In the genomic region with DNA sequence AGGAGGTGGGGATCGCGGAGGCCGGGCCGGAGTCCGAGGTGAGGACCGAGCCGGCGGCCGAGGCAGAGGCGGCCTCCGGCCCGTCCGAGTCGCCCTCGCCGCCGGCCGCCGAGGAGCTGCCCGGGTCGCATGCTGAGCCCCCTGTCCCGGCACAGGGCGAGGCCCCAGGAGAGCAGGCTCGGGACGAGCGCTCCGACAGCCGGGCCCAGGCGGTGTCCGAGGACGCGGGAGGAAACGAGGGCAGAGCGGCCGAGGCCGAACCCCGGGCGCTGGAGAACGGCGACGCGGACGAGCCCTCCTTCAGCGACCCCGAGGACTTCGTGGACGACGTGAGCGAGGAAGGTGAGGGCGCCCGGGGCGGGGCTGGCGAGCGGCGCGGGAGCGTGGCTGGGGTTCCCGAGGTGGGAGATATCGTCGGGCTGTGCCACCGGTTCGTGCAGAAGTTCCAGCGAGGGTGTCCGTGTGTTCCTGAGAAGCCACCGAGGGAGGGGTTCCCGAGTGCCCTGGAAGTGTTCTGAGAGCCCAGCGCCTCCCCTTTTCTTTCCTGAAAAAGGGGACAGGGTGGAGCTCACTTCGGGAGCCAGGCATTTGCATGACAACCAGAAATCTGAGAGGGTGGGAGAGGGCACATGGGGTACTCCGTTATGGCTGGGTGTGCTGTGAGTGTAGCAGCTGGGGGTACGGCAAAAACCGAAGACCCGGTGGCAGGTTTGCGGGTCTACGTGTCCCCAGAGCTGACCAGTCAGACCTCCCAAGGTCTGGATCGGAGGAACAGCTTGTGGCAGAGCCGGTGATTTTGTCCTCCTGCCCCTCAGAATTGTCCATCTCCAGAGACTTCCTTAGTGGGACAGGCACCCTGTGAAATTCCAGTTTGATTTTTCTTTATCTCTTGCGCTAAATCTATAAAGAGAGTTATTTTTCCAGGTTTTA, we compare ENCODE assay signal across 8 cellular contexts. TPM values are rescaled to one million over a fixed set of nuclear protein-coding genes. Genes with fewer than 3 reads are reported as not detected.
DNase-seq lines count a peak whose midpoint lies in the region; ATAC-seq and TF ChIP-seq lines count a peak whose summit lies in the region.

No MANE protein-coding gene starts in this region.

- no peak for TF ChIP-seq POLR2A in prostate gland (IDR thresholded peaks at IDR 0.05)

- intact Hi-C loops in activated CD4-positive, alpha-beta T cell treated with anti-CD3 and anti-CD28 coated beads for 36 hours (cut with DNase I, micrococcal nuclease): loop anchor here (2.0 kb wide), 2 partner anchors 41 to 785 kb away; partner anchors contain the start of genes PSMG3 (in 1 of the 2) and SNX8 (in 1 of the 2)
- intact Hi-C loops in prostate gland (cut with DNase I) (loop anchor here (10.0 kb wide), 1 partner anchor 781 kb away; the partner anchor contains the start of gene PSMG3), sciatic nerve (cut with DNase I) (loop anchor here (10.0 kb wide), 1 partner anchor 1851 kb away; no protein-coding TSS in a partner anchor)

- POLR2A ChIA-PET in activated CD4-positive, alpha-beta T cell treated with anti-CD3 and anti-CD28 coated beads for 36 hours (lab: Charles Lee): interaction anchor here (1.1 kb wide), 1 partner anchor 48 kb away, joined by 4 read pairs; the partner anchor contains the start of gene CHST12

- H3K36me3 ChIP-seq in prostate gland: no peaks in the 10 kb centered on the region

- H3K4me1 Mint-ChIP-seq in activated CD4-positive, alpha-beta T cell treated with anti-CD3 and anti-CD28 coated beads for 36 hours: peaks cover 47% of the 10 kb centered on the region

- no peaks in the 10 kb centered on the region for H3K9me3 ChIP-seq in prostate gland

- CTCF ChIA-PET in activated CD4-positive, alpha-beta T cell treated with anti-CD3 and anti-CD28 coated beads for 36 hours (lab: Charles Lee): interaction anchor here (0.6 to 1.8 kb wide), 6 partner anchors 10 to 256 kb away, joined by 3 to 15 read pairs (median 3); no protein-coding TSS in a partner anchor

- H3K36me3 Mint-ChIP-seq in activated CD4-positive, alpha-beta T cell treated with anti-CD3 and anti-CD28 coated beads for 36 hours (ENCODE audit: low read depth): peaks cover 39% of the 10 kb centered on the region

- H3K27me3 Mint-ChIP-seq in activated CD4-positive, alpha-beta T cell treated with anti-CD3 and anti-CD28 coated beads for 36 hours: no peaks in the 10 kb centered on the region

- H3K9me3 Mint-ChIP-seq in activated CD4-positive, alpha-beta T cell treated with anti-CD3 and anti-CD28 coated beads for 36 hours (ENCODE audit: low read depth): no peaks in the 10 kb centered on the region

- H3K4me1 ChIP-seq in prostate gland (replicated peaks): peaks cover 5% of the 10 kb centered on the region

- H3K27ac ChIP-seq in prostate gland: peak overlapping the region; percentile 99

- peak; percentile 6 for ATAC-seq in activated CD4-positive, alpha-beta T cell treated with anti-CD3 and anti-CD28 coated beads for 36 hours
- ATAC-seq in HG03521 (IDR thresholded peaks at IDR 0.05; ENCODE audit: unreplicated experiment) (peak; percentile 20), sciatic nerve (no peak)

- DNase-seq in activated CD4-positive, alpha-beta T cell treated with anti-CD3 and anti-CD28 coated beads for 36 hours: peak; percentile 41
- no peak for DNase-seq in activated CD4-positive, alpha-beta T cell treated with anti-CD3 and anti-CD28 coated beads, Interleukin-2, amount 50 U/mL, for 1 hour
- peak; percentile 35 for DNase-seq in activated CD8-positive, alpha-beta memory T cell treated with anti-CD3 and anti-CD28 coated beads, Interleukin-2, amount 50 U/mL, for 4 hours
- DNase-seq in fibroblast of villous mesenchyme (ENCODE audit: low read depth) (no peak), prostate gland (ENCODE audit: low spot score) (no peak), sciatic nerve (ENCODE audit: low spot score) (no peak)
- no peak for DNase-seq in central memory CD4-positive, alpha-beta T cell

- peak overlapping the region; percentile 86 for H3K4me3 Mint-ChIP-seq in activated CD4-positive, alpha-beta T cell treated with anti-CD3 and anti-CD28 coated beads for 36 hours

- H3K4me3 ChIP-seq in fibroblast of villous mesenchyme (ENCODE audit: low read depth, low read length): peak overlapping the region; percentile 84
- peak overlapping the region; percentile 92 to 97 for H3K4me3 ChIP-seq in prostate gland

- WGBS in prostate gland: 1% methylated on average over 55 of the region's 77 CpGs

- H3K27me3 ChIP-seq in prostate gland (replicated peaks; ENCODE audit: insufficient read depth): no peaks in the 10 kb centered on the region

- TF ChIP-seq CTCF in fibroblast of villous mesenchyme (IDR thresholded peaks at IDR 0.05; ENCODE audit: insufficient read depth, low read depth, low read length) (no peak), prostate gland (IDR thresholded peaks at IDR 0.05) (no peak)

- H3K27ac Mint-ChIP-seq in activated CD4-positive, alpha-beta T cell treated with anti-CD3 and anti-CD28 coated beads for 36 hours: peak overlapping the region; percentile 87

RNA-seq across cellular contexts. Expression of gene EIF3B, which starts 0.7 kb away (rescaled TPM):
- total RNA-seq in activated CD4-positive, alpha-beta T cell treated with anti-CD3 and anti-CD28 coated beads for 36 hours: 100 to 1,000 TPM; 185 to 227 TPM
- 189 and 210 TPM in 2 replicates for total RNA-seq in fibroblast of villous mesenchyme
- total RNA-seq in prostate gland: 100 to 1,000 TPM; 141 to 220 TPM
- 93.6 TPM for total RNA-seq in sciatic nerve

RNA-seq across cellular contexts. Expression of gene SNX8, which starts 41.1 kb away (rescaled TPM):
- total RNA-seq in activated CD4-positive, alpha-beta T cell treated with anti-CD3 and anti-CD28 coated beads for 36 hours: 10 to 100 TPM; 37.1 to 42.4 TPM
- total RNA-seq in fibroblast of villous mesenchyme (17.7 and 21.3 TPM in 2 replicates), prostate gland (10 to 100 TPM; 10.7 to 29.2 TPM), sciatic nerve (25.9 TPM)

RNA-seq across cellular contexts. Expression of gene CHST12, which starts 48.1 kb away (rescaled TPM):
- total RNA-seq in activated CD4-positive, alpha-beta T cell treated with anti-CD3 and anti-CD28 coated beads for 36 hours: 1 to 10 TPM; 1.8 to 1.9 TPM
- total RNA-seq in fibroblast of villous mesenchyme: 2.6 and 3.5 TPM in 2 replicates
- total RNA-seq in prostate gland: 10 to 100 TPM; 22.4 to 36.1 TPM
- 30.7 TPM for total RNA-seq in sciatic nerve

Comparison
In these comparisons a context has a peak if more than half of its experiments do, and no peak if none do; other contexts are left out.
1. DNase-seq: peak in activated CD4-positive, alpha-beta T cell treated with anti-CD3 and anti-CD28 coated beads for 36 hours (single experiment) and activated CD8-positive, alpha-beta memory T cell treated with anti-CD3 and anti-CD28 coated beads, Interleukin-2, amount 50 U/mL, for 4 hours (single experiment); none in activated CD4-positive, alpha-beta T cell treated with anti-CD3 and anti-CD28 coated beads, Interleukin-2, amount 50 U/mL, for 1 hour (single experiment), fibroblast of villous mesenchyme (single experiment), prostate gland (single experiment), sciatic nerve (single experiment) and central memory CD4-positive, alpha-beta T cell (single experiment).